13 cellular contexts compared by ENCODE assay signal in genomic region chr2:191311627-191312026, GRCh38.
A peak's percentile ranks its signal among the peaks of the same experiment; 100 is the strongest.
DNase-seq lines count a peak whose midpoint lies in the region; ATAC-seq, FAIRE-seq and TF ChIP-seq lines count a peak whose summit lies in the region.
"Had no signal": no experiment of that assay in that cellular context is flagged by ENCODE, and none has a peak within 500 bp of the region (broad histone marks: within the 10 kb centered on the region; RNA-seq: fewer than 3 reads in every experiment).

No MANE protein-coding gene starts in this region.

- H3K27ac Mint-ChIP-seq in chondrocyte (ENCODE audit: unreplicated experiment) (peak overlapping the region; percentile 36), neural progenitor cell (no peak overlapping the region)
- no peak overlapping the region for H3K27ac Mint-ChIP-seq in activated T-cell treated with anti-CD3 and anti-CD28 coated beads, Interleukin-2, amount 50 U/mL, for 72 hours
- H3K27ac Mint-ChIP-seq: CD4-positive, alpha-beta T cell had no signal

- 94% methylated on average over 1 of the region's 1 CpG for WGBS in HepG2 (ENCODE audit: low lambda C conversion rate)
- WGBS in gastroesophageal sphincter (ENCODE audit: low coverage in 1 of 2), 2 donors, result 67 to 86% methylated on average over 1 of the region's 1 CpG

- no peaks in the 10 kb centered on the region for H3F3A ChIP-seq in neural progenitor cell (ENCODE audit: low read depth)

- no peak overlapping the region for H3K4me2 ChIP-seq in HepG2 (ENCODE audit: low read depth, low read length)
- no peak overlapping the region for H3K4me2 ChIP-seq in neural progenitor cell

- TF ChIP-seq RAD21 in HepG2 (CRISPR knock-in tag; IDR thresholded peaks at IDR 0.05), result no peak

- POLR2A ChIA-PET in HepG2 (lab: Yijun Ruan, JAX), result interaction anchor here (1.2 kb wide), 1 partner anchor 65 kb away, joined by 5 read pairs; no protein-coding TSS in a partner anchor

- no peak for FAIRE-seq in HepG2 (lab: Jason Lieb, UNC)

- no peak for TF ChIP-seq POLR2A in HepG2 (IDR thresholded peaks at IDR 0.05; ENCODE audit: insufficient read depth in 1 of 2, low read depth in 2 of 2, low read length in 2 of 2)
- no peak for TF ChIP-seq POLR2A in gastroesophageal sphincter (IDR thresholded peaks at IDR 0.05)

- no peak for TF ChIP-seq CTCF in chondrocyte (IDR thresholded peaks at IDR 0.05)
- TF ChIP-seq CTCF in HepG2 (CRISPR knock-in tag; IDR thresholded peaks at IDR 0.05), result no peak
- TF ChIP-seq CTCF in gastroesophageal sphincter (IDR thresholded peaks at IDR 0.05), result no peak
- TF ChIP-seq CTCF in neural progenitor cell (IDR thresholded peaks at IDR 0.05), result no peak

- H3K36me3 Mint-ChIP-seq in chondrocyte (ENCODE audit: low read depth) (no peaks in the 10 kb centered on the region), neural progenitor cell (peaks cover 8% of the 10 kb centered on the region)
- H3K36me3 Mint-ChIP-seq in activated T-cell treated with anti-CD3 and anti-CD28 coated beads, Interleukin-2, amount 50 U/mL, for 72 hours (ENCODE audit: insufficient read depth in 2 of 2), result no peaks in the 10 kb centered on the region

- intact Hi-C loops in HepG2 (cut with micrococcal nuclease; ENCODE audit: unreplicated experiment), result no loop called here

- DNase-seq in CD1c-positive myeloid dendritic cell (ENCODE audit: extremely low spot score) (peak; percentile 22), KBM-7 (peak; percentile 19), chondrocyte (ENCODE audit: low spot score) (no peak), HepG2 (ENCODE audit: low spot score) (peak; percentile 59), neural progenitor cell (ENCODE audit: low spot score) (no peak)
- DNase-seq in activated T-cell treated with anti-CD3 and anti-CD28 coated beads, Interleukin-2, amount 50 U/mL, for 72 hours, result no peak
- DNase-seq: activated CD4-positive, alpha-beta T cell treated with anti-CD3 and anti-CD28 coated beads for 4 hours; activated naive CD4-positive, alpha-beta T cell treated with Interleukin-2 at 50 U/mL for 16 hours; CD4-positive, alpha-beta T cell; NCI-H146 had no signal

- H3K79me2 ChIP-seq in HepG2 (ENCODE audit: insufficient read depth, low read length), result peaks cover 38% of the 10 kb centered on the region
- H3K79me2 ChIP-seq in neural progenitor cell (ENCODE audit: low read depth), result peaks cover 58% of the 10 kb centered on the region

- H2AFZ ChIP-seq in HepG2 (ENCODE audit: low read length), result no peak overlapping the region
- no peak overlapping the region for H2AFZ ChIP-seq in neural progenitor cell (replicated peaks)

- no peaks in the 10 kb centered on the region for H3K27me3 Mint-ChIP-seq in chondrocyte (ENCODE audit: low read depth)
- peaks cover 1% of the 10 kb centered on the region for H3K27me3 Mint-ChIP-seq in activated T-cell treated with anti-CD3 and anti-CD28 coated beads, Interleukin-2, amount 50 U/mL, for 72 hours (ENCODE audit: low read depth)
- H3K27me3 Mint-ChIP-seq in neural progenitor cell (ENCODE audit: insufficient read depth, low read depth), result peaks cover 2% of the 10 kb centered on the region
- H3K27me3 Mint-ChIP-seq: CD4-positive, alpha-beta T cell had no signal

- H3K9me3 ChIP-seq in HepG2 (ENCODE audit: low read length), result no peaks in the 10 kb centered on the region
- H3K9me3 ChIP-seq in gastroesophageal sphincter, result no peaks in the 10 kb centered on the region
- no peaks in the 10 kb centered on the region for H3K9me3 ChIP-seq in neural progenitor cell (ENCODE audit: low read depth)

- no peak overlapping the region for H3K9ac ChIP-seq in HepG2 (ENCODE audit: insufficient read depth, low read depth, low read length)
- no peak overlapping the region for H3K9ac ChIP-seq in neural progenitor cell

- H3K4me3 ChIP-seq in HepG2 (replicated peaks in 1 of 3; ENCODE audit: insufficient read depth in 1 of 3, low read depth in 2 of 3, low read length in 3 of 3), result no peak overlapping the region
- H3K4me3 ChIP-seq in gastroesophageal sphincter, result no peak overlapping the region
- H3K4me3 ChIP-seq in neural progenitor cell, result no peak overlapping the region

- H3K9me3 Mint-ChIP-seq in chondrocyte (ENCODE audit: low read depth) (no peaks in the 10 kb centered on the region), neural progenitor cell (no peaks in the 10 kb centered on the region)
- H3K9me3 Mint-ChIP-seq in activated T-cell treated with anti-CD3 and anti-CD28 coated beads, Interleukin-2, amount 50 U/mL, for 72 hours, result no peaks in the 10 kb centered on the region
- H3K9me3 Mint-ChIP-seq: CD4-positive, alpha-beta T cell had no signal

- no peaks in the 10 kb centered on the region for H3K27me3 ChIP-seq in HepG2 (ENCODE audit: control insufficient read depth in 1 of 2, insufficient read depth in 2 of 2, low read length in 2 of 2)
- H3K27me3 ChIP-seq in gastroesophageal sphincter, result no peaks in the 10 kb centered on the region
- H3K27me3 ChIP-seq in neural progenitor cell, result no peaks in the 10 kb centered on the region

- no peaks in the 10 kb centered on the region for H3K36me3 ChIP-seq in HepG2 (replicated peaks in 1 of 2; ENCODE audit: control insufficient read depth in 1 of 2, insufficient read depth in 2 of 2, low read length in 2 of 2)
- no peaks in the 10 kb centered on the region for H3K36me3 ChIP-seq in gastroesophageal sphincter
- H3K36me3 ChIP-seq in neural progenitor cell, result no peaks in the 10 kb centered on the region

- CTCF ChIA-PET in HepG2 (lab: Yijun Ruan, JAX; ENCODE audit: low intra/inter-chr PET ratio, low total read pairs), result no interaction called here

- no TSS peak for BruUV-seq in HepG2 (replicated peaks; lab: Mats Ljungman, UMichigan)

- peaks cover 11% of the 10 kb centered on the region for H3K4me1 ChIP-seq in HepG2 (ENCODE audit: insufficient read depth, low read length)
- no peaks in the 10 kb centered on the region for H3K4me1 ChIP-seq in gastroesophageal sphincter
- no peaks in the 10 kb centered on the region for H3K4me1 ChIP-seq in neural progenitor cell

- no peak overlapping the region for H3K27ac ChIP-seq in HepG2 (ENCODE audit: extremely low read length, insufficient read depth, low read length)
- no peak overlapping the region for H3K27ac ChIP-seq in gastroesophageal sphincter
- H3K27ac ChIP-seq in neural progenitor cell, result no peak overlapping the region

- no peaks in the 10 kb centered on the region for H4K20me1 ChIP-seq in HepG2 (ENCODE audit: insufficient read depth, low read length)
- peaks cover 9% of the 10 kb centered on the region for H4K20me1 ChIP-seq in neural progenitor cell (ENCODE audit: low read depth)

- H3K4me3 Mint-ChIP-seq in chondrocyte (ENCODE audit: unreplicated experiment) (no peak overlapping the region), neural progenitor cell (no peak overlapping the region)
- H3K4me3 Mint-ChIP-seq in activated T-cell treated with anti-CD3 and anti-CD28 coated beads, Interleukin-2, amount 50 U/mL, for 72 hours, result no peak overlapping the region
- H3K4me3 Mint-ChIP-seq: CD4-positive, alpha-beta T cell had no signal

- in situ Hi-C loops in KBM-7 (cut with MboI; ENCODE audit: low pct_unique_long_range_greater_than_20kb, low sequenced_read_pairs) (no loop called here), HepG2 (cut with HindIII; ENCODE audit: extremely low pct_ligation_motif_present, low pct_unique_long_range_greater_than_20kb) (no loop called here)

- peak; percentile 72 for ATAC-seq in HepG2
- ATAC-seq in GM19035 (IDR thresholded peaks at IDR 0.05; ENCODE audit: unreplicated experiment), result no peak
- ATAC-seq in gastroesophageal sphincter, result no peak
- no peak for ATAC-seq in activated T-cell treated with anti-CD3 and anti-CD28 coated beads, Interleukin-2, amount 50 U/mL, for 72 hours (replicated peaks in 1 of 2)
- ATAC-seq: sciatic nerve had no signal

- TF ChIP-seq EP300 in HepG2 (IDR thresholded peaks at IDR 0.05; ENCODE audit: low read depth in 2 of 2, low read length in 2 of 2) (no peak), HepG2 (CRISPR knock-in tag; IDR thresholded peaks at IDR 0.05; ENCODE audit: borderline replicate concordance) (no peak), gastroesophageal sphincter (IDR thresholded peaks at IDR 0.05) (no peak)

- H3K4me1 Mint-ChIP-seq in chondrocyte (ENCODE audit: low read depth) (peaks cover 22% of the 10 kb centered on the region), neural progenitor cell (peaks cover 5% of the 10 kb centered on the region)
- no peaks in the 10 kb centered on the region for H3K4me1 Mint-ChIP-seq in activated T-cell treated with anti-CD3 and anti-CD28 coated beads, Interleukin-2, amount 50 U/mL, for 72 hours (ENCODE audit: low read depth)

TF ChIP-seq in HepG2, 621 proteins besides CTCF, POLR2A, EP300 and RAD21 (continues in another document):
- TF ChIP-seq ZNF563 (CRISPR knock-in tag; IDR thresholded peaks at IDR 0.05), result no peak
- no peak for TF ChIP-seq SOX13 (IDR thresholded peaks at IDR 0.05)
- peak in 1 of 2 experiments; percentile 28; a peak in 1 of 4 replicates for TF ChIP-seq SOX13 (CRISPR knock-in tag; conservative IDR thresholded peaks at IDR 0.05 in 1 of 2, IDR thresholded peaks at IDR 0.05 in 1 of 2)
- peak; percentile 64; the same call in 1 of the 2 replicates for TF ChIP-seq SOX5 (CRISPR knock-in tag; IDR thresholded peaks at IDR 0.05; ENCODE audit: borderline replicate concordance)
- peak; percentile 79 for TF ChIP-seq ELF3 (CRISPR knock-in tag; IDR thresholded peaks at IDR 0.05)
- no peak for TF ChIP-seq DNMT1 (CRISPR knock-in tag; IDR thresholded peaks at IDR 0.05)
- TF ChIP-seq, protein P1, sequence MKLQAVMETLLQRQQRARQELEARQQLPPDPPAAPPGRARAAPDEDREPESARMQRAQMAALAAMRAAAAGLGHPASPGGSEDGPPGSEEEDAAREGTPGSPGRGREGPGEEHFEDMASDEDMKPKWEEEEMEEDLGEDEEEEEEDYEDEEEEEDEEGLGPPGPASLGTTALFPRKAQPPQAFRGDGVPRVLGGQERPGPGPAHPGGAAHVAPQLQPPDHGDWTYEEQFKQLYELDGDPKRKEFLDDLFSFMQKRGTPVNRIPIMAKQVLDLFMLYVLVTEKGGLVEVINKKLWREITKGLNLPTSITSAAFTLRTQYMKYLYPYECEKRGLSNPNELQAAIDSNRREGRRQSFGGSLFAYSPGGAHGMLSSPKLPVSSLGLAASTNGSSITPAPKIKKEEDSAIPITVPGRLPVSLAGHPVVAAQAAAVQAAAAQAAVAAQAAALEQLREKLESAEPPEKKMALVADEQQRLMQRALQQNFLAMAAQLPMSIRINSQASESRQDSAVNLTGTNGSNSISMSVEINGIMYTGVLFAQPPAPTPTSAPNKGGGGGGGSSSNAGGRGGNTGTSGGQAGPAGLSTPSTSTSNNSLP (IDR thresholded peaks at IDR 0.05; ENCODE audit: low read depth, low read length), result peak; percentile 79; the same call in 1 of the 2 replicates
- TF ChIP-seq FOSL2 (CRISPR knock-in tag; IDR thresholded peaks at IDR 0.05), result peak; percentile 35; the same call in 1 of the 2 replicates

Comparison
In these comparisons a context has a peak if more than half of its experiments do, and no peak if none do; other contexts are left out.
1. DNase-seq: peak in CD1c-positive myeloid dendritic cell (single experiment), KBM-7 (single experiment) and HepG2 (single experiment); none in chondrocyte (single experiment), activated T-cell treated with anti-CD3 and anti-CD28 coated beads, Interleukin-2, amount 50 U/mL, for 72 hours (0 of 2) and neural progenitor cell (single experiment).